ENCODE assay signal across 16 cellular contexts in genomic region chr18:55748227-55748738, GRCh38.
"Had no signal": no experiment of that assay in that cellular context is flagged by ENCODE, and none has a peak within 500 bp of the region (broad histone marks: within the 10 kb centered on the region; RNA-seq: fewer than 3 reads in every experiment).

No MANE protein-coding gene starts in this region.

- H3K36me3 ChIP-seq: suprapubic skin, upper lobe of right lung had no signal

- H3K27me3 ChIP-seq: dorsolateral prefrontal cortex, suprapubic skin, upper lobe of right lung had no signal

- H3K27ac Mint-ChIP-seq: activated CD8-positive, alpha-beta T cell treated with anti-CD3 and anti-CD28 coated beads for 36 hours; mesothelial cell of epicardium; nephron progenitor cell; WTC11 had no signal

- H3K9me3 ChIP-seq: suprapubic skin, upper lobe of right lung had no signal

- ATAC-seq: activated CD8-positive, alpha-beta T cell treated with anti-CD3 and anti-CD28 coated beads for 36 hours; activated T-cell treated with anti-CD3 and anti-CD28 coated beads, Interleukin-2, amount 50 U/mL, for 4 hours; esophagus mucosa; sciatic nerve; stimulated activated naive CD8-positive, alpha-beta T cell treated with anti-CD3 and anti-CD28 coated beads, Interleukin-15, Interleukin-2, amounts not matched to agents 100 U/mL and 50 U/mL, for 24 hours; upper lobe of right lung; WTC11 had no signal

- H3K4me3 ChIP-seq: dorsolateral prefrontal cortex, suprapubic skin, upper lobe of right lung had no signal

- H3K27me3 Mint-ChIP-seq: activated CD8-positive, alpha-beta T cell treated with anti-CD3 and anti-CD28 coated beads for 36 hours had no signal

- DNase-seq: activated CD4-positive, alpha-beta T cell treated with anti-CD3 and anti-CD28 coated beads for 48 hours; activated CD8-positive, alpha-beta T cell treated with anti-CD3 and anti-CD28 coated beads for 36 hours; activated effector memory CD4-positive, alpha-beta T cell treated with Interleukin-2 at 50 U/mL for 16 hours; activated naive CD4-positive, alpha-beta T cell treated with anti-CD3 and anti-CD28 coated beads, Interleukin-2, amount 50 U/mL, for 16 hours; activated T-cell treated with anti-CD3 and anti-CD28 coated beads, Interleukin-2, amount 50 U/mL, for 4 hours; dorsolateral prefrontal cortex; hypothalamus; nephron progenitor cell; stimulated activated naive CD8-positive, alpha-beta T cell treated with anti-CD3 and anti-CD28 coated beads, Interleukin-15, Interleukin-2, amounts not matched to agents 100 U/mL and 50 U/mL, for 24 hours; T1000; upper lobe of right lung had no signal

- H3K36me3 Mint-ChIP-seq: mesothelial cell of epicardium, WTC11 had no signal

- H3K27ac ChIP-seq: dorsolateral prefrontal cortex, suprapubic skin, upper lobe of right lung had no signal

- H3K9me3 Mint-ChIP-seq: activated CD8-positive, alpha-beta T cell treated with anti-CD3 and anti-CD28 coated beads for 36 hours; activated T-cell treated with anti-CD3 and anti-CD28 coated beads, Interleukin-2, amount 50 U/mL, for 4 hours; mesothelial cell of epicardium; nephron progenitor cell; WTC11 had no signal

- H3K4me1 ChIP-seq: suprapubic skin, upper lobe of right lung had no signal

- H3K4me3 Mint-ChIP-seq: activated CD8-positive, alpha-beta T cell treated with anti-CD3 and anti-CD28 coated beads for 36 hours; activated T-cell treated with anti-CD3 and anti-CD28 coated beads, Interleukin-2, amount 50 U/mL, for 4 hours; mesothelial cell of epicardium; nephron progenitor cell; WTC11 had no signal
